Comparison of ENCODE assay signal across 16 cellular contexts in genomic region chr14:88163731-88164255, GRCh38.
"Had no signal": no experiment of that assay in that cellular context is flagged by ENCODE, and none has a peak within 500 bp of the region (broad histone marks: within the 10 kb centered on the region; RNA-seq: fewer than 3 reads in every experiment).

No MANE protein-coding gene starts in this region.

- H3K4me3 Mint-ChIP-seq: activated T-cell treated with anti-CD3 and anti-CD28 coated beads, Interleukin-2, amount 50 U/mL, for 24 hours; mesothelial cell of epicardium; nephron progenitor cell had no signal

- H3K27ac ChIP-seq: psoas muscle, stomach, upper lobe of left lung had no signal

- H3K4me3 ChIP-seq: psoas muscle, stomach, upper lobe of left lung had no signal

- H3K27ac Mint-ChIP-seq: activated T-cell treated with anti-CD3 and anti-CD28 coated beads, Interleukin-2, amount 50 U/mL, for 24 hours; mesothelial cell of epicardium; nephron progenitor cell had no signal

- H3K4me1 Mint-ChIP-seq: mesothelial cell of epicardium, nephron progenitor cell had no signal

- H3K36me3 ChIP-seq: stomach, upper lobe of left lung had no signal

- ATAC-seq: activated CD4-positive, CD25-positive, alpha-beta regulatory T cell treated with anti-CD3 and anti-CD28 coated beads, Interleukin-2, amount 50 U/mL, for 24 hours; psoas muscle; right cardiac atrium had no signal

- H3K9me3 ChIP-seq: psoas muscle, stomach, upper lobe of left lung had no signal

- H3K9me3 Mint-ChIP-seq: activated T-cell treated with anti-CD3 and anti-CD28 coated beads, Interleukin-2, amount 50 U/mL, for 24 hours had no signal

- H3K27me3 ChIP-seq: upper lobe of left lung had no signal

- DNase-seq: activated naive CD4-positive, alpha-beta T cell treated with anti-CD3 and anti-CD28 coated beads, Interleukin-2, amount 50 U/mL, for 16 hours; activated T-cell treated with anti-CD3 and anti-CD28 coated beads, Interleukin-2, amount 50 U/mL, for 24 hours; erythroblast; foreskin melanocyte; glutamatergic neuron; hippocampal formation; islet precursor cell; nephron progenitor cell; psoas muscle; right cardiac atrium; stimulated activated CD4-positive, alpha-beta T cell treated with anti-CD3 and anti-CD28 coated beads, Interleukin-2, amount 100 ng/mL, for 24 hours; stomach; T1000; upper lobe of left lung had no signal

- H3K4me1 ChIP-seq: psoas muscle, stomach, upper lobe of left lung had no signal

- H3K36me3 Mint-ChIP-seq: mesothelial cell of epicardium had no signal
